Comparison of ENCODE assay signal across 20 cellular contexts in genomic region chr12:32611986-32612385, GRCh38.
"Had no signal": no experiment of that assay in that cellular context is flagged by ENCODE, and none has a peak within 500 bp of the region (broad histone marks: within the 10 kb centered on the region; RNA-seq: fewer than 3 reads in every experiment).

No MANE protein-coding gene starts in this region.

- DNase-seq: activated CD4-positive, alpha-beta T cell treated with anti-CD3 and anti-CD28 coated beads, Interleukin-2, amount 50 U/mL, for 48 hours; activated CD8-positive, alpha-beta memory T cell treated with anti-CD3 and anti-CD28 coated beads, Interleukin-2, amount 50 U/mL, for 48 hours; activated naive CD4-positive, alpha-beta T cell treated with Interleukin-2 at 50 U/mL for 16 hours; activated naive CD8-positive, alpha-beta T cell treated with anti-CD3 and anti-CD28 coated beads for 36 hours; activated T-cell treated with anti-CD3 and anti-CD28 coated beads, Interleukin-2, amount 50 U/mL, for 4 hours; effector CD4-positive, alpha-beta T cell; gastrocnemius medialis; islet precursor cell; naive thymus-derived CD8-positive, alpha-beta T cell; stimulated activated CD4-positive, alpha-beta T cell treated with anti-CD3 and anti-CD28 coated beads, Interleukin-12 subunit alpha, Interleukin-12 subunit beta, amount 100 ng/mL, for 4 hours; stimulated activated CD4-positive, alpha-beta T cell treated with anti-CD3 and anti-CD28 coated beads, Interleukin-4, amount 100 ng/mL, for 4 hours; stimulated activated naive CD8-positive, alpha-beta T cell treated with anti-CD3 and anti-CD28 coated beads, Interleukin-15, amount 100 ng/mL, for 72 hours; T-helper 9 cell had no signal

- H3K9me3 ChIP-seq: breast epithelium, esophagus muscularis mucosa, gastrocnemius medialis, tibial nerve, vagina had no signal

- H3K36me3 ChIP-seq: breast epithelium had no signal

- H3K27ac ChIP-seq: breast epithelium, esophagus muscularis mucosa, gastrocnemius medialis, neural progenitor cell, tibial nerve, vagina had no signal

- H3K4me1 ChIP-seq: breast epithelium, esophagus muscularis mucosa, gastrocnemius medialis, neural progenitor cell, tibial nerve, vagina had no signal

- H3K4me3 ChIP-seq: breast epithelium, esophagus muscularis mucosa, gastrocnemius medialis, lung, neural progenitor cell, tibial nerve, vagina had no signal

- ATAC-seq: activated T-cell treated with anti-CD3 and anti-CD28 coated beads, Interleukin-2, amount 50 U/mL, for 4 hours; gastrocnemius medialis; naive thymus-derived CD8-positive, alpha-beta T cell; stimulated activated naive CD8-positive, alpha-beta T cell treated with anti-CD3 and anti-CD28 coated beads, Interleukin-15, amount 100 ng/mL, for 72 hours; WTC11 had no signal

- H3K27me3 ChIP-seq: breast epithelium, esophagus muscularis mucosa, gastrocnemius medialis, neural progenitor cell, tibial nerve, vagina had no signal
